Comparison of ENCODE assay signal across 1 cellular context in the genomic region with DNA sequence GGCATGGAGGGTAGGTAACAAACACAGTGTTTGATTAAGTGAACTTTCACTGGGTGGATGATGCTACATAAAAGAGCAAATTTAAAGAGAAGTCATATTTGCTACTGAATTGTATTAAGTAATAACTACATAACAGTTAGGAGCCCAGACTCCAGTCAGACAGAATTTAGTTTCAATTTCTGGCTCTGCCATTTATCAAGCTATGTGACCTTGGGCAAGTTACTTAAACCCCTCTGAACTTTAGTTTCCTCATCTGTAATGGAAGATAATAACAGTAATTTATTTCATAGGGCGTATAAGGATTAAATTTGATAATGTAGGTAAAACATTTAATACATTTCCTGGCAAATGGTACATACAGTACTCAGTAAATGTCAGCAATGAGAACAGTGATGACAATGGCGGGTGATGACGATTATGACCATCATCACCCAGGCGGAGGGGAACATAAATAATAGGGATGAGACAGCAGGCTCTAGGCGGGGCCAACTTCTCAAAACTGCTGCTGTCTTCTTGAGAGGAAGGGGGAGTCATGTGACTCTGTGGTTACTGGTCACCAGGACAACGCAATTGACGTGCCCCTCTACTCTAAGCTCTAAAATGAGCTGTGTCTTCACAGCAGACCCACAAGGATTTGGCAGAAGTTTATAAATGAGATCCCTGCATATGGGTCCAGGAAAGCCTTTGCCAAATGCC.
TF ChIP-seq lines count a peak whose summit lies in the region.

No MANE protein-coding gene starts in this region.

TF ChIP-seq in GM23338, 12 proteins besides CTCF, POLR2A, EP300 and RAD21 (continued from another document):
- TF ChIP-seq, protein P1, sequence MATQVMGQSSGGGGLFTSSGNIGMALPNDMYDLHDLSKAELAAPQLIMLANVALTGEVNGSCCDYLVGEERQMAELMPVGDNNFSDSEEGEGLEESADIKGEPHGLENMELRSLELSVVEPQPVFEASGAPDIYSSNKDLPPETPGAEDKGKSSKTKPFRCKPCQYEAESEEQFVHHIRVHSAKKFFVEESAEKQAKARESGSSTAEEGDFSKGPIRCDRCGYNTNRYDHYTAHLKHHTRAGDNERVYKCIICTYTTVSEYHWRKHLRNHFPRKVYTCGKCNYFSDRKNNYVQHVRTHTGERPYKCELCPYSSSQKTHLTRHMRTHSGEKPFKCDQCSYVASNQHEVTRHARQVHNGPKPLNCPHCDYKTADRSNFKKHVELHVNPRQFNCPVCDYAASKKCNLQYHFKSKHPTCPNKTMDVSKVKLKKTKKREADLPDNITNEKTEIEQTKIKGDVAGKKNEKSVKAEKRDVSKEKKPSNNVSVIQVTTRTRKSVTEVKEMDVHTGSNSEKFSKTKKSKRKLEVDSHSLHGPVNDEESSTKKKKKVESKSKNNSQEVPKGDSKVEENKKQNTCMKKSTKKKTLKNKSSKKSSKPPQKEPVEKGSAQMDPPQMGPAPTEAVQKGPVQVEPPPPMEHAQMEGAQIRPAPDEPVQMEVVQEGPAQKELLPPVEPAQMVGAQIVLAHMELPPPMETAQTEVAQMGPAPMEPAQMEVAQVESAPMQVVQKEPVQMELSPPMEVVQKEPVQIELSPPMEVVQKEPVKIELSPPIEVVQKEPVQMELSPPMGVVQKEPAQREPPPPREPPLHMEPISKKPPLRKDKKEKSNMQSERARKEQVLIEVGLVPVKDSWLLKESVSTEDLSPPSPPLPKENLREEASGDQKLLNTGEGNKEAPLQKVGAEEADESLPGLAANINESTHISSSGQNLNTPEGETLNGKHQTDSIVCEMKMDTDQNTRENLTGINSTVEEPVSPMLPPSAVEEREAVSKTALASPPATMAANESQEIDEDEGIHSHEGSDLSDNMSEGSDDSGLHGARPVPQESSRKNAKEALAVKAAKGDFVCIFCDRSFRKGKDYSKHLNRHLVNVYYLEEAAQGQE (IDR thresholded peaks at IDR 0.05; ENCODE audit: unreplicated experiment), result no peak
- TF ChIP-seq POLR2AphosphoS5 (IDR thresholded peaks at IDR 0.05; ENCODE audit: low read depth), result no peak
- no peak for TF ChIP-seq NANOG (IDR thresholded peaks at IDR 0.05; ENCODE audit: borderline replicate concordance)
- TF ChIP-seq ZNF331 (CRISPR knock-in tag; IDR thresholded peaks at IDR 0.05; ENCODE audit: low read depth), result no peak
- TF ChIP-seq EZH2phosphoT487 (IDR thresholded peaks at IDR 0.05; ENCODE audit: unreplicated experiment), result no peak
- TF ChIP-seq ZNF114 (CRISPR knock-in tag; IDR thresholded peaks at IDR 0.05), result no peak
- TF ChIP-seq, protein P2, sequence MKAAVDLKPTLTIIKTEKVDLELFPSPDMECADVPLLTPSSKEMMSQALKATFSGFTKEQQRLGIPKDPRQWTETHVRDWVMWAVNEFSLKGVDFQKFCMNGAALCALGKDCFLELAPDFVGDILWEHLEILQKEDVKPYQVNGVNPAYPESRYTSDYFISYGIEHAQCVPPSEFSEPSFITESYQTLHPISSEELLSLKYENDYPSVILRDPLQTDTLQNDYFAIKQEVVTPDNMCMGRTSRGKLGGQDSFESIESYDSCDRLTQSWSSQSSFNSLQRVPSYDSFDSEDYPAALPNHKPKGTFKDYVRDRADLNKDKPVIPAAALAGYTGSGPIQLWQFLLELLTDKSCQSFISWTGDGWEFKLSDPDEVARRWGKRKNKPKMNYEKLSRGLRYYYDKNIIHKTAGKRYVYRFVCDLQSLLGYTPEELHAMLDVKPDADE (IDR thresholded peaks at IDR 0.05), result no peak
- TF ChIP-seq STAT1 (IDR thresholded peaks at IDR 0.05; ENCODE audit: unreplicated experiment), result no peak
- no peak for TF ChIP-seq EZH2 (IDR thresholded peaks at IDR 0.05; ENCODE audit: low read depth, unreplicated experiment)
- TF ChIP-seq JUNB (IDR thresholded peaks at IDR 0.05; ENCODE audit: unreplicated experiment), result no peak
